In the genomic region with DNA sequence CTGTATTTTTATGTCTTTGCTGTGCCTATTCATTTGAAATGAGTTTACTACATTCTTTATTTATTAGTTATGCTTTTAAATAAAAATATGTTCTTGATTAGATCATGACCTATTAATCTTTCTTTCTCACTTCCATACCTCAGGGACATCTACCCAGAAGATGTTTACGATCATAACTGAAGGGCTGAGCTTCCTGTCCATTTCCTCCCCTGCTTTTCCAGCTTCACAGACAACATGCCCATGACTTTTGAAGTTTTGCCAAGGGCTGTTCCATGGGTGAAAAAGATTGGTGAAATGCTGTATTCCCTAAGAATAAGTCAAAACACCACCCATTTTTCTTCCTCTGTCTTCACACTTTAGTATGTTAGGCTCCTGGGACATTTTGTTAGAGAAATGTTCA, we compare ENCODE assay signal across 2 cellular contexts.
A peak's percentile ranks its signal among the peaks of the same experiment; 100 is the strongest.
TF ChIP-seq lines count a peak whose summit lies in the region.

No MANE protein-coding gene starts in this region.

TF ChIP-seq in HCT116, 20 proteins besides CTCF, POLR2A, EP300 and RAD21 (continued from another document):
- TF ChIP-seq TCF7L2 (IDR thresholded peaks at IDR 0.05; ENCODE audit: borderline replicate concordance, extremely low read depth, insufficient read depth, insufficient read length) (peak; percentile 10), JUND (IDR thresholded peaks at IDR 0.05) (no peak), FOSL1 (IDR thresholded peaks at IDR 0.05; ENCODE audit: low read depth) (no peak), EZH2 (IDR thresholded peaks at IDR 0.05) (no peak)
- TF ChIP-seq, protein P1, sequence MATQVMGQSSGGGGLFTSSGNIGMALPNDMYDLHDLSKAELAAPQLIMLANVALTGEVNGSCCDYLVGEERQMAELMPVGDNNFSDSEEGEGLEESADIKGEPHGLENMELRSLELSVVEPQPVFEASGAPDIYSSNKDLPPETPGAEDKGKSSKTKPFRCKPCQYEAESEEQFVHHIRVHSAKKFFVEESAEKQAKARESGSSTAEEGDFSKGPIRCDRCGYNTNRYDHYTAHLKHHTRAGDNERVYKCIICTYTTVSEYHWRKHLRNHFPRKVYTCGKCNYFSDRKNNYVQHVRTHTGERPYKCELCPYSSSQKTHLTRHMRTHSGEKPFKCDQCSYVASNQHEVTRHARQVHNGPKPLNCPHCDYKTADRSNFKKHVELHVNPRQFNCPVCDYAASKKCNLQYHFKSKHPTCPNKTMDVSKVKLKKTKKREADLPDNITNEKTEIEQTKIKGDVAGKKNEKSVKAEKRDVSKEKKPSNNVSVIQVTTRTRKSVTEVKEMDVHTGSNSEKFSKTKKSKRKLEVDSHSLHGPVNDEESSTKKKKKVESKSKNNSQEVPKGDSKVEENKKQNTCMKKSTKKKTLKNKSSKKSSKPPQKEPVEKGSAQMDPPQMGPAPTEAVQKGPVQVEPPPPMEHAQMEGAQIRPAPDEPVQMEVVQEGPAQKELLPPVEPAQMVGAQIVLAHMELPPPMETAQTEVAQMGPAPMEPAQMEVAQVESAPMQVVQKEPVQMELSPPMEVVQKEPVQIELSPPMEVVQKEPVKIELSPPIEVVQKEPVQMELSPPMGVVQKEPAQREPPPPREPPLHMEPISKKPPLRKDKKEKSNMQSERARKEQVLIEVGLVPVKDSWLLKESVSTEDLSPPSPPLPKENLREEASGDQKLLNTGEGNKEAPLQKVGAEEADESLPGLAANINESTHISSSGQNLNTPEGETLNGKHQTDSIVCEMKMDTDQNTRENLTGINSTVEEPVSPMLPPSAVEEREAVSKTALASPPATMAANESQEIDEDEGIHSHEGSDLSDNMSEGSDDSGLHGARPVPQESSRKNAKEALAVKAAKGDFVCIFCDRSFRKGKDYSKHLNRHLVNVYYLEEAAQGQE (IDR thresholded peaks at IDR 0.05; ENCODE audit: low read depth), result no peak

TF ChIP-seq in HepG2, 621 proteins besides CTCF, POLR2A, EP300 and RAD21 (continued from another document):
- TF ChIP-seq, protein P2, sequence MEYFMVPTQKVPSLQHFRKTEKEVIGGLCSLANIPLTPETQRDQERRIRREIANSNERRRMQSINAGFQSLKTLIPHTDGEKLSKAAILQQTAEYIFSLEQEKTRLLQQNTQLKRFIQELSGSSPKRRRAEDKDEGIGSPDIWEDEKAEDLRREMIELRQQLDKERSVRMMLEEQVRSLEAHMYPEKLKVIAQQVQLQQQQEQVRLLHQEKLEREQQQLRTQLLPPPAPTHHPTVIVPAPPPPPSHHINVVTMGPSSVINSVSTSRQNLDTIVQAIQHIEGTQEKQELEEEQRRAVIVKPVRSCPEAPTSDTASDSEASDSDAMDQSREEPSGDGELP (IDR thresholded peaks at IDR 0.05; ENCODE audit: borderline replicate concordance, low read depth), result no peak
- TF ChIP-seq ZNF761 (CRISPR knock-in tag; conservative IDR thresholded peaks at IDR 0.05) (no peak), SNAPC2 (CRISPR knock-in tag; IDR thresholded peaks at IDR 0.05) (no peak), ZNF317 (CRISPR knock-in tag; IDR thresholded peaks at IDR 0.05) (no peak), KDM5B (CRISPR knock-in tag; IDR thresholded peaks at IDR 0.05; ENCODE audit: borderline replicate concordance) (no peak), ZNF331 (CRISPR knock-in tag; IDR thresholded peaks at IDR 0.05) (no peak), ZNF83 (CRISPR knock-in tag; IDR thresholded peaks at IDR 0.05; ENCODE audit: borderline replicate concordance) (no peak), SRF (IDR thresholded peaks at IDR 0.05; ENCODE audit: low read depth, low read length) (no peak)
- TF ChIP-seq, protein P3, sequence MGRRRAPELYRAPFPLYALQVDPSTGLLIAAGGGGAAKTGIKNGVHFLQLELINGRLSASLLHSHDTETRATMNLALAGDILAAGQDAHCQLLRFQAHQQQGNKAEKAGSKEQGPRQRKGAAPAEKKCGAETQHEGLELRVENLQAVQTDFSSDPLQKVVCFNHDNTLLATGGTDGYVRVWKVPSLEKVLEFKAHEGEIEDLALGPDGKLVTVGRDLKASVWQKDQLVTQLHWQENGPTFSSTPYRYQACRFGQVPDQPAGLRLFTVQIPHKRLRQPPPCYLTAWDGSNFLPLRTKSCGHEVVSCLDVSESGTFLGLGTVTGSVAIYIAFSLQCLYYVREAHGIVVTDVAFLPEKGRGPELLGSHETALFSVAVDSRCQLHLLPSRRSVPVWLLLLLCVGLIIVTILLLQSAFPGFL (CRISPR knock-in tag; IDR thresholded peaks at IDR 0.05), result no peak
